In genomic region chr2:226524381-226524843, GRCh38 we compare ENCODE assay signal across 1 cellular context.
TF ChIP-seq lines count a peak whose summit lies in the region.

No MANE protein-coding gene starts in this region.

TF ChIP-seq in HEK293, 187 proteins besides CTCF, POLR2A, EP300 and RAD21 (continued from another document):
- TF ChIP-seq ZNF449 (tag by site-specific recombination; IDR thresholded peaks at IDR 0.05) (no peak), ZNF629 (tag by site-specific recombination; IDR thresholded peaks at IDR 0.05) (peak; percentile 57), ZBTB21 (tag by site-specific recombination; IDR thresholded peaks at IDR 0.05) (peak; percentile 42; the same call in 1 of the 2 replicates), ZNF645 (tag by site-specific recombination; IDR thresholded peaks at IDR 0.05) (no peak), KLF10 (tag by site-specific recombination; IDR thresholded peaks at IDR 0.05) (no peak), ZNF37A (tag by site-specific recombination; IDR thresholded peaks at IDR 0.05) (no peak), ZNF335 (tag by site-specific recombination; conservative IDR thresholded peaks at IDR 0.05) (peak; percentile 36; the same call in 1 of the 2 replicates), ZNF23 (tag by site-specific recombination; IDR thresholded peaks at IDR 0.05; ENCODE audit: borderline replicate concordance) (no peak), ZNF169 (tag by site-specific recombination; IDR thresholded peaks at IDR 0.05) (no peak), ZNF239 (tag by site-specific recombination; IDR thresholded peaks at IDR 0.05) (no peak), HOXD13 (CRISPR knock-in tag; IDR thresholded peaks at IDR 0.05; ENCODE audit: borderline replicate concordance) (no peak), PATZ1 (tag by site-specific recombination; IDR thresholded peaks at IDR 0.05) (no peak), OSR2 (tag by site-specific recombination; IDR thresholded peaks at IDR 0.05) (no peak), REPIN1 (tag by site-specific recombination; IDR thresholded peaks at IDR 0.05; ENCODE audit: low read depth) (no peak), AEBP2 (tag by site-specific recombination; IDR thresholded peaks at IDR 0.05; ENCODE audit: borderline replicate concordance) (no peak)
